Comparison of ENCODE assay signal across 19 cellular contexts in genomic region chr3:97994328-97994945, GRCh38. TPM values are rescaled to one million over a fixed set of nuclear protein-coding genes. Genes with fewer than 3 reads are reported as not detected.
DNase-seq lines count a peak whose midpoint lies in the region; ATAC-seq, FAIRE-seq and TF ChIP-seq lines count a peak whose summit lies in the region.
"Had no signal": no experiment of that assay in that cellular context is flagged by ENCODE, and none has a peak within 500 bp of the region (broad histone marks: within the 10 kb centered on the region; RNA-seq: fewer than 3 reads in every experiment).

No MANE protein-coding gene starts in this region.

- peak; percentile 59 for FAIRE-seq in HepG2 (lab: Jason Lieb, UNC)
- FAIRE-seq: A204.1, G401.6, GM12891, GM19239 had no signal

- H3K27ac ChIP-seq in 22Rv1 = peak overlapping the region; percentile 35
- peak overlapping the region; percentile 17; the same call in 1 of the 2 replicates for H3K27ac ChIP-seq in C4-2B
- H3K27ac ChIP-seq in PC-3 (ENCODE audit: low read length) = no peak overlapping the region
- peak overlapping the region; percentile 18 for H3K27ac ChIP-seq in HepG2 (ENCODE audit: extremely low read length, insufficient read depth, low read length)
- H3K27ac ChIP-seq: BLaER1 had no signal

- no peaks in the 10 kb centered on the region for H3K9me2 ChIP-seq in PC-3 (replicated peaks; ENCODE audit: low read length)

- DNase-seq in PC-3 (no peak), HepG2 (ENCODE audit: low spot score) (peak; percentile 58), Right ventricle myocardium inferior (ENCODE audit: missing footprints) (no peak), T-helper 2 cell (no peak), HFFc6 (no peak)
- DNase-seq: AML-193; Calu3; CD8-positive, alpha-beta T cell; KG1 had no signal

- H3K4me3 ChIP-seq in PC-3 (ENCODE audit: low read length) = no peak overlapping the region
- no peak overlapping the region for H3K4me3 ChIP-seq in HepG2 (replicated peaks in 1 of 3; ENCODE audit: insufficient read depth in 1 of 3, low read depth in 2 of 3, low read length in 3 of 3)
- H3K4me3 ChIP-seq: BLaER1, HAP-1 had no signal

- TF ChIP-seq RAD21 in HepG2 (CRISPR knock-in tag; IDR thresholded peaks at IDR 0.05) = no peak

- in situ Hi-C loops in HepG2 (cut with HindIII; ENCODE audit: extremely low pct_ligation_motif_present, low pct_unique_long_range_greater_than_20kb) = no loop called here

- WGBS in HepG2 (ENCODE audit: low lambda C conversion rate) = 38% methylated on average over 2 of the region's 2 CpGs

- CTCF ChIA-PET in PC-3 (lab: Charles Lee) (no interaction called here), HepG2 (lab: Yijun Ruan, JAX; ENCODE audit: low intra/inter-chr PET ratio, low total read pairs) (no interaction called here)

- H3K79me2 ChIP-seq in PC-3 (ENCODE audit: low read length) (no peaks in the 10 kb centered on the region), HepG2 (ENCODE audit: insufficient read depth, low read length) (no peaks in the 10 kb centered on the region)

- no peak overlapping the region for H3K4me3 Mint-ChIP-seq in HFFc6
- H3K4me3 Mint-ChIP-seq: CD8-positive, alpha-beta T cell had no signal

- H3K36me3 Mint-ChIP-seq in HFFc6 (ENCODE audit: low read depth) = no peaks in the 10 kb centered on the region
- H3K36me3 Mint-ChIP-seq: CD8-positive, alpha-beta T cell had no signal

- intact Hi-C loops in PC-3 (cut with micrococcal nuclease) = no loop called here
- intact Hi-C loops in HepG2 (cut with micrococcal nuclease; ENCODE audit: unreplicated experiment) = loop anchor here (1.0 kb wide), 1 partner anchor 16 kb away; no protein-coding TSS in a partner anchor
- intact Hi-C loops in Right ventricle myocardium inferior (cut with DNase I) = no loop called here

- no peak for TF ChIP-seq CTCF in 22Rv1 (IDR thresholded peaks at IDR 0.05)
- no peak for TF ChIP-seq CTCF in C4-2B (conservative IDR thresholded peaks at IDR 0.05)
- no peak for TF ChIP-seq CTCF in PC-3 (conservative IDR thresholded peaks at IDR 0.05; ENCODE audit: low read depth, low read length)
- no peak for TF ChIP-seq CTCF in HepG2 (CRISPR knock-in tag; IDR thresholded peaks at IDR 0.05)
- TF ChIP-seq CTCF in HFFc6 (IDR thresholded peaks at IDR 0.05) = no peak

- no peak overlapping the region for H2AFZ ChIP-seq in PC-3 (ENCODE audit: low read length)
- no peak overlapping the region for H2AFZ ChIP-seq in HepG2 (ENCODE audit: low read length)

- H3K4me2 ChIP-seq in PC-3 (ENCODE audit: low read length) (no peak overlapping the region), HepG2 (ENCODE audit: low read depth, low read length) (peak overlapping the region; percentile 47)
- H3K4me2 ChIP-seq: BLaER1 had no signal

- H3K27me3 ChIP-seq in PC-3 (ENCODE audit: low read length) (no peaks in the 10 kb centered on the region; the same call in 1 of the 2 replicates), HepG2 (ENCODE audit: control insufficient read depth in 1 of 2, insufficient read depth in 2 of 2, low read length in 2 of 2) (no peaks in the 10 kb centered on the region)
- H3K27me3 ChIP-seq: BLaER1 had no signal

- no peak for TF ChIP-seq POLR2A in HepG2 (IDR thresholded peaks at IDR 0.05; ENCODE audit: insufficient read depth in 1 of 2, low read depth in 2 of 2, low read length in 2 of 2)

- peaks cover 2% of the 10 kb centered on the region for H3K27me3 Mint-ChIP-seq in HFFc6 (ENCODE audit: insufficient read depth)

- POLR2A ChIA-PET in PC-3 (lab: Charles Lee; ENCODE audit: unreplicated experiment) = no interaction called here
- POLR2A ChIA-PET in HepG2 (lab: Yijun Ruan, JAX) = interaction anchor here (0.6 to 1.6 kb wide), 4 partner anchors 16 to 172 kb away, joined by 3 to 17 read pairs (median 6); partner anchors contain the start of gene CRYBG3

- H4K20me1 ChIP-seq in PC-3 (ENCODE audit: low read length) (no peaks in the 10 kb centered on the region), HepG2 (ENCODE audit: insufficient read depth, low read length) (no peaks in the 10 kb centered on the region)
- H4K20me1 ChIP-seq: BLaER1 had no signal

- no peaks in the 10 kb centered on the region for H3K4me1 Mint-ChIP-seq in HFFc6 (ENCODE audit: low read depth)

- no peaks in the 10 kb centered on the region for H3K9me3 Mint-ChIP-seq in HFFc6
- H3K9me3 Mint-ChIP-seq: CD8-positive, alpha-beta T cell had no signal

- peak in 1 of 2 experiments; percentile 63; a peak in 2 of 4 replicates for TF ChIP-seq EP300 in HepG2 (IDR thresholded peaks at IDR 0.05; ENCODE audit: low read depth in 2 of 2, low read length in 2 of 2)
- TF ChIP-seq EP300 in HepG2 (CRISPR knock-in tag; IDR thresholded peaks at IDR 0.05; ENCODE audit: borderline replicate concordance) = no peak

- H3K9ac ChIP-seq in PC-3 (ENCODE audit: low read length) = no peak overlapping the region
- no peak overlapping the region for H3K9ac ChIP-seq in HepG2 (ENCODE audit: insufficient read depth, low read depth, low read length)
- H3K9ac ChIP-seq: BLaER1 had no signal

- BruUV-seq in PC-3 (replicated peaks; lab: Mats Ljungman, UMichigan) = no TSS peak
- no TSS peak for BruUV-seq in HepG2 (replicated peaks; lab: Mats Ljungman, UMichigan)

- no peaks in the 10 kb centered on the region for H3F3A ChIP-seq in PC-3 (ENCODE audit: low read length, unreplicated experiment)

- H3K9me3 ChIP-seq in PC-3 (ENCODE audit: low read length) = no peaks in the 10 kb centered on the region
- H3K9me3 ChIP-seq in HepG2 (ENCODE audit: low read length) = no peaks in the 10 kb centered on the region
- H3K9me3 ChIP-seq: BLaER1, HAP-1 had no signal

- no peak overlapping the region for H3K27ac Mint-ChIP-seq in HFFc6
- H3K27ac Mint-ChIP-seq: CD8-positive, alpha-beta T cell had no signal

- H3K36me3 ChIP-seq in PC-3 (ENCODE audit: low read depth, low read length) = no peaks in the 10 kb centered on the region
- no peaks in the 10 kb centered on the region for H3K36me3 ChIP-seq in HepG2 (replicated peaks in 1 of 2; ENCODE audit: control insufficient read depth in 1 of 2, insufficient read depth in 2 of 2, low read length in 2 of 2)
- H3K36me3 ChIP-seq: BLaER1, HAP-1 had no signal

- no peaks in the 10 kb centered on the region for H3K4me1 ChIP-seq in PC-3 (ENCODE audit: insufficient read depth, low read length)
- H3K4me1 ChIP-seq in HepG2 (ENCODE audit: insufficient read depth, low read length) = peaks cover 60% of the 10 kb centered on the region
- H3K4me1 ChIP-seq: HAP-1 had no signal

- ATAC-seq in PC-3 (peak; percentile 40; the same call in 1 of the 2 replicates), HepG2 (peak; percentile 85), Right ventricle myocardium inferior (no peak), HG02759 (IDR thresholded peaks at IDR 0.05; ENCODE audit: unreplicated experiment) (no peak)
- ATAC-seq: CD8-positive, alpha-beta T cell had no signal

RNA-seq across cellular contexts. Expression of gene RIOX2, which starts 22.2 kb away (rescaled TPM):
- 31.0 and 46.4 TPM in 2 replicates for total RNA-seq in PC-3 (2014; rRNA removed)
- total RNA-seq in HepG2 (2016; rRNA removed; fragmentation: Illumina TruSeq; extraction: Trizol) = 43.3 and 52.5 TPM in 2 replicates
- total RNA-seq in HepG2 (2016; cell fraction: cytosol; rRNA removed; fragmentation: Illumina TruSeq; extraction: Trizol; ENCODE audit: low read depth) = 7.6 and 8.5 TPM in 2 replicates
- total RNA-seq in HepG2 (2016; cell fraction: insoluble cytoplasmic fraction; rRNA removed; fragmentation: Illumina TruSeq; extraction: Trizol) = 39.9 and 53.9 TPM in 2 replicates
- total RNA-seq in HepG2 (2016; cell fraction: membrane; rRNA removed; fragmentation: Illumina TruSeq; extraction: Trizol) = 17.8 and 19.5 TPM in 2 replicates
- 39.6 and 43.6 TPM in 2 replicates for total RNA-seq in HepG2 (2016; cell fraction: nucleus; rRNA removed; fragmentation: Illumina TruSeq; extraction: Trizol)
- 19.9 and 20.6 TPM in 2 replicates for polyA plus RNA-seq in HepG2 (2011; rRNA removed)
- 9.8 and 13.9 TPM in 2 replicates for polyA plus RNA-seq in HepG2 (2011; cell fraction: cytosol; rRNA removed)
- polyA plus RNA-seq in HepG2 (2011; cell fraction: nucleus; rRNA removed) = 17.8 and 22.6 TPM in 2 replicates
- 15.3 and 18.5 TPM in 2 replicates for polyA plus RNA-seq in HepG2 (2012)
- polyA plus RNA-seq in HepG2 (2016; cell fraction: cytosol; fragmentation: Illumina TruSeq; extraction: Trizol; ENCODE audit: low read depth) = 5.7 and 5.9 TPM in 2 replicates
- 47.1 and 49.7 TPM in 2 replicates for polyA plus RNA-seq in HepG2 (2016; cell fraction: insoluble cytoplasmic fraction; fragmentation: Illumina TruSeq; extraction: Trizol; ENCODE audit: low read depth)
- polyA plus RNA-seq in HepG2 (2016; cell fraction: membrane; fragmentation: Illumina TruSeq; extraction: Trizol; ENCODE audit: low read depth) = 12.6 and 13.2 TPM in 2 replicates
- polyA plus RNA-seq in HepG2 (2016; cell fraction: nucleus; fragmentation: Illumina TruSeq; extraction: Trizol; ENCODE audit: insufficient read depth, low read depth) = 45.3 and 47.8 TPM in 2 replicates
- polyA minus RNA-seq in HepG2 (2011; rRNA and poly(A)+ RNA removed; ENCODE audit: low replicate concordance) = 32.9 and 36.1 TPM in 2 replicates
- 10.4 and 10.9 TPM in 2 replicates for polyA minus RNA-seq in HepG2 (2011; cell fraction: cytosol; rRNA and poly(A)+ RNA removed)
- polyA minus RNA-seq in HepG2 (2011; cell fraction: nucleus; rRNA and poly(A)+ RNA removed) = 66.2 and 73.6 TPM in 2 replicates
- total RNA-seq in Right ventricle myocardium inferior = 13.2 TPM
- total RNA-seq in HFFc6 (2021; fragmentation: NEBNext Ultra II Directional; extraction: Animal tissue kit (Norgen Biotek cat#: 25700)) = 10 to 100 TPM; 27.3 to 38.4 (median 31.3) TPM

RNA-seq across cellular contexts. Expression of gene GABRR3, which starts 40.7 kb away (rescaled TPM):
- total RNA-seq in PC-3 (2014; rRNA removed) (not detected in 2 replicates), HepG2 (2016; rRNA removed; fragmentation: Illumina TruSeq; extraction: Trizol) (0.31 and 0.42 TPM in 2 replicates), Right ventricle myocardium inferior (not detected)
- not detected in 2 replicates for total RNA-seq in HepG2 (2016; cell fraction: cytosol; rRNA removed; fragmentation: Illumina TruSeq; extraction: Trizol; ENCODE audit: low read depth)
- 0.22 and 0.46 TPM in 2 replicates for total RNA-seq in HepG2 (2016; cell fraction: insoluble cytoplasmic fraction; rRNA removed; fragmentation: Illumina TruSeq; extraction: Trizol)
- total RNA-seq in HepG2 (2016; cell fraction: membrane; rRNA removed; fragmentation: Illumina TruSeq; extraction: Trizol) = 0.09 and 0.24 TPM in 2 replicates
- 0.25 and 0.38 TPM in 2 replicates for total RNA-seq in HepG2 (2016; cell fraction: nucleus; rRNA removed; fragmentation: Illumina TruSeq; extraction: Trizol)
- polyA plus RNA-seq in HepG2 (2011; rRNA removed) = 0.60 and 0.83 TPM in 2 replicates
- polyA plus RNA-seq in HepG2 (2011; cell fraction: cytosol; rRNA removed) = 0.35 and 0.45 TPM in 2 replicates
- polyA plus RNA-seq in HepG2 (2011; cell fraction: nucleus; rRNA removed) = 0.39 and 0.83 TPM in 2 replicates
- polyA plus RNA-seq in HepG2 (2012) = 0.21 TPM in 1 of 2 replicates, not detected in the other
- polyA plus RNA-seq in HepG2 (2016; cell fraction: cytosol; fragmentation: Illumina TruSeq; extraction: Trizol; ENCODE audit: low read depth) = 0.06 TPM in 1 of 2 replicates, not detected in the other
- 0.33 and 0.48 TPM in 2 replicates for polyA plus RNA-seq in HepG2 (2016; cell fraction: insoluble cytoplasmic fraction; fragmentation: Illumina TruSeq; extraction: Trizol; ENCODE audit: low read depth)
- polyA plus RNA-seq in HepG2 (2016; cell fraction: membrane; fragmentation: Illumina TruSeq; extraction: Trizol; ENCODE audit: low read depth) = 0.16 and 0.24 TPM in 2 replicates
- 0.37 and 0.71 TPM in 2 replicates for polyA plus RNA-seq in HepG2 (2016; cell fraction: nucleus; fragmentation: Illumina TruSeq; extraction: Trizol; ENCODE audit: insufficient read depth, low read depth)
- polyA minus RNA-seq in HepG2 (2011; rRNA and poly(A)+ RNA removed; ENCODE audit: low replicate concordance) = 0.26 TPM in 1 of 2 replicates, not detected in the other
- 0.26 TPM in 1 of 2 replicates, not detected in the other for polyA minus RNA-seq in HepG2 (2011; cell fraction: cytosol; rRNA and poly(A)+ RNA removed)
- 0.62 and 0.77 TPM in 2 replicates for polyA minus RNA-seq in HepG2 (2011; cell fraction: nucleus; rRNA and poly(A)+ RNA removed)
- not detected for total RNA-seq in HFFc6 (2021; fragmentation: NEBNext Ultra II Directional; extraction: Animal tissue kit (Norgen Biotek cat#: 25700))
- total RNA-seq: Calu3; CD8-positive, alpha-beta T cell; H4 had no signal

Comparison
In these comparisons a context has a peak if more than half of its experiments do, and no peak if none do; other contexts are left out.
1. ATAC-seq: peak in PC-3 (single experiment) and HepG2 (single experiment); none in Right ventricle myocardium inferior (single experiment) and HG02759 (single experiment).